Comparison of ENCODE assay signal across 8 cellular contexts in genomic region chr17:8225813-8226535, GRCh38. TPM values are rescaled to one million over a fixed set of nuclear protein-coding genes. Genes with fewer than 3 reads are reported as not detected.
DNase-seq lines count a peak whose midpoint lies in the region; ATAC-seq and TF ChIP-seq lines count a peak whose summit lies in the region.

No MANE protein-coding gene starts in this region.

- peaks cover 38% of the 10 kb centered on the region for H3K36me3 ChIP-seq in HUES64 (ENCODE audit: insufficient read depth, low read length)
- peaks cover 8% of the 10 kb centered on the region for H3K36me3 ChIP-seq in brain microvascular endothelial cell (replicated peaks)

- TF ChIP-seq CTCF in brain microvascular endothelial cell (IDR thresholded peaks at IDR 0.05; ENCODE audit: low read depth, low read length, missing control alignments): no peak

- peak overlapping the region; percentile 86 for H3K27ac Mint-ChIP-seq in T-helper 2 cell treated with Interferon-gamma antibody and Interleukin-4, amounts not matched to agents 5 μg/mL and 100 μg/mL, for 36 hours

- no peaks in the 10 kb centered on the region for H3K9me3 Mint-ChIP-seq in T-helper 2 cell treated with Interferon-gamma antibody and Interleukin-4, amounts not matched to agents 5 μg/mL and 100 μg/mL, for 36 hours

- H3K4me1 ChIP-seq in HUES64 (ENCODE audit: insufficient read depth, low read length): 0 out of 2 replicates have a peak, but pooled peaks cover 4% of the 10 kb centered on the region

- peaks cover 6% of the 10 kb centered on the region for H3K27me3 Mint-ChIP-seq in T-helper 2 cell treated with Interferon-gamma antibody and Interleukin-4, amounts not matched to agents 5 μg/mL and 100 μg/mL, for 36 hours (ENCODE audit: low read depth)

- no peaks in the 10 kb centered on the region for H3K27me3 ChIP-seq in HUES64 (ENCODE audit: insufficient read depth, low read length)
- H3K27me3 ChIP-seq in brain microvascular endothelial cell (replicated peaks): no peaks in the 10 kb centered on the region
- H3K27me3 ChIP-seq in layer of hippocampus (ENCODE audit: control insufficient read depth, insufficient read depth, low read length): no peaks in the 10 kb centered on the region

- peak overlapping the region; percentile 52 for H3K9ac ChIP-seq in HUES64 (ENCODE audit: low read depth, low read length)

- WGBS in HUES64: 34% methylated on average over 20 of the region's 20 CpGs

- peaks cover 39% of the 10 kb centered on the region for H3K4me1 Mint-ChIP-seq in T-helper 2 cell treated with Interferon-gamma antibody and Interleukin-4, amounts not matched to agents 5 μg/mL and 100 μg/mL, for 36 hours (ENCODE audit: low read depth)

- H3K27ac ChIP-seq in HUES64 (ENCODE audit: low read depth, low read length) (peak overlapping the region; percentile 84; the same call in 1 of the 2 replicates), brain microvascular endothelial cell (peak overlapping the region; percentile 43), layer of hippocampus (ENCODE audit: low read depth, low read length) (peak overlapping the region; percentile 80)

- H3K4me3 Mint-ChIP-seq in T-helper 2 cell treated with Interferon-gamma antibody and Interleukin-4, amounts not matched to agents 5 μg/mL and 100 μg/mL, for 36 hours: peak overlapping the region; percentile 32

- in situ Hi-C loops in brain microvascular endothelial cell (cut with HindIII; ENCODE audit: low pct_ligation_motif_present, low sequenced_read_pairs): no loop called here

- peaks cover 48% of the 10 kb centered on the region for H3K36me3 Mint-ChIP-seq in T-helper 2 cell treated with Interferon-gamma antibody and Interleukin-4, amounts not matched to agents 5 μg/mL and 100 μg/mL, for 36 hours (ENCODE audit: low read depth)

- H3K9me3 ChIP-seq in HUES64 (ENCODE audit: insufficient read depth, low read depth, low read length): no peaks in the 10 kb centered on the region

- ATAC-seq in GM19467 (IDR thresholded peaks at IDR 0.05; ENCODE audit: unreplicated experiment): no peak

- peak overlapping the region; percentile 68 for H3K4me3 ChIP-seq in HUES64 (ENCODE audit: low read length)
- peak overlapping the region; percentile 51 for H3K4me3 ChIP-seq in brain microvascular endothelial cell (ENCODE audit: low read depth, low read length)

- DNase-seq in AG08396 (ENCODE audit: low spot score) (peak; percentile 29), brain microvascular endothelial cell (peak; percentile 92), NCI-H1048 (lab: John Stamatoyannopoulos, UW) (no peak)
- DNase-seq in T-helper 2 cell treated with Interferon-gamma antibody and Interleukin-4, amounts not matched to agents 5 μg/mL and 100 μg/mL, for 36 hours (ENCODE audit: low spot score): peak; percentile 80
- peak; percentile 66 to 67 for DNase-seq in stimulated activated CD4-positive, alpha-beta T cell treated with anti-CD3 and anti-CD28 coated beads, Interleukin-4, amount 100 ng/mL, for 4 hours

RNA-seq across cellular contexts. Expression of gene AURKB, which starts 15.6 kb away (rescaled TPM):
- polyA plus RNA-seq in HUES64 (2013, experiment 1 of 2): 119 TPM
- 134 TPM for polyA plus RNA-seq in HUES64 (2013, experiment 2 of 2)

RNA-seq across cellular contexts. Expression of gene CTC1, which starts 21.9 kb away (rescaled TPM):
- 12.4 TPM for polyA plus RNA-seq in HUES64 (2013, experiment 1 of 2)
- 10.8 TPM for polyA plus RNA-seq in HUES64 (2013, experiment 2 of 2)

RNA-seq across cellular contexts. Expression of gene PFAS, which starts 23.1 kb away (rescaled TPM):
- 63.3 TPM for polyA plus RNA-seq in HUES64 (2013, experiment 1 of 2)
- polyA plus RNA-seq in HUES64 (2013, experiment 2 of 2): 55.2 TPM

RNA-seq across cellular contexts. Expression of gene BORCS6, which starts 36.0 kb away (rescaled TPM):
- 2.6 TPM for polyA plus RNA-seq in HUES64 (2013, experiment 1 of 2)
- 3.0 TPM for polyA plus RNA-seq in HUES64 (2013, experiment 2 of 2)

RNA-seq across cellular contexts. Expression of gene TMEM107, which starts 49.8 kb away (rescaled TPM):
- 29.8 TPM for polyA plus RNA-seq in HUES64 (2013, experiment 1 of 2)
- 35.4 TPM for polyA plus RNA-seq in HUES64 (2013, experiment 2 of 2)
